Comparison of ENCODE assay signal across 8 cellular contexts in genomic region chr15:57138260-57138895, GRCh38.
DNase-seq lines count a peak whose midpoint lies in the region; ATAC-seq and TF ChIP-seq lines count a peak whose summit lies in the region.

No MANE protein-coding gene starts in this region.

- peak; percentile 26 for ATAC-seq in activated CD4-positive, alpha-beta T cell treated with anti-CD3 and anti-CD28 coated beads for 36 hours
- no peak for ATAC-seq in GM18511 (IDR thresholded peaks at IDR 0.05; ENCODE audit: unreplicated experiment)

- H3K36me3 Mint-ChIP-seq in activated CD4-positive, alpha-beta T cell treated with anti-CD3 and anti-CD28 coated beads for 36 hours (ENCODE audit: low read depth), result peaks cover 2% of the 10 kb centered on the region
- H3K36me3 Mint-ChIP-seq in immature natural killer cell, result no peaks in the 10 kb centered on the region
- H3K36me3 Mint-ChIP-seq in T-helper 2 cell treated with Interferon-gamma antibody and Interleukin-4, amounts not matched to agents 5 μg/mL and 100 μg/mL, for 36 hours (ENCODE audit: low read depth), result peaks cover 2% of the 10 kb centered on the region

- no peak overlapping the region for H3K27ac ChIP-seq in mammary epithelial cell (ENCODE audit: insufficient read depth, low read depth, low read length)

- BruUV-seq in mammary epithelial cell (replicated peaks; lab: Mats Ljungman, UMichigan), result no TSS peak

- no peaks in the 10 kb centered on the region for H3K36me3 ChIP-seq in mammary epithelial cell (ENCODE audit: insufficient read depth, low read length)

- intact Hi-C loops in activated CD4-positive, alpha-beta T cell treated with anti-CD3 and anti-CD28 coated beads for 36 hours (cut with DNase I, micrococcal nuclease), result no loop called here
- intact Hi-C loops in mammary epithelial cell (cut with micrococcal nuclease), result loop anchor here (1.0 to 5.0 kb wide), 4 partner anchors 122 to 646 kb away; partner anchors contain the start of gene TCF12

- no peaks in the 10 kb centered on the region for H4K20me1 ChIP-seq in mammary epithelial cell (ENCODE audit: insufficient read depth, low read length)

- in situ Hi-C loops in mammary epithelial cell (cut with MboI; ENCODE audit: low sequenced_read_pairs in 2 of 2), result loop anchor here in 1 of 2 donors (5.0 to 25.0 kb wide), 4 partner anchors 221 to 644 kb away; partner anchors contain the start of gene TCF12

- H3K4me3 Mint-ChIP-seq in activated CD4-positive, alpha-beta T cell treated with anti-CD3 and anti-CD28 coated beads for 36 hours, result no peak overlapping the region
- no peak overlapping the region for H3K4me3 Mint-ChIP-seq in immature natural killer cell
- no peak overlapping the region for H3K4me3 Mint-ChIP-seq in T-helper 2 cell treated with Interferon-gamma antibody and Interleukin-4, amounts not matched to agents 5 μg/mL and 100 μg/mL, for 36 hours

- no peak for DNase-seq in activated CD4-positive, alpha-beta T cell treated with anti-CD3 and anti-CD28 coated beads for 36 hours
- DNase-seq in activated CD4-positive, alpha-beta T cell treated with anti-CD3 and anti-CD28 coated beads, Interleukin-2, amount 50 U/mL, for 1 hour, result no peak
- DNase-seq in NCI-H446 treated with DMSO at 0.1 percent for 48 hours (lab: John Stamatoyannopoulos, UW) (peak; percentile 26), mammary epithelial cell (peak; percentile 41), left kidney (ENCODE audit: low read depth, low spot score) (peak; percentile 82), immature natural killer cell (no peak)
- no peak for DNase-seq in T-helper 2 cell treated with Interferon-gamma antibody and Interleukin-4, amounts not matched to agents 5 μg/mL and 100 μg/mL, for 36 hours (ENCODE audit: low spot score)

- TF ChIP-seq CTCF in mammary epithelial cell (conservative IDR thresholded peaks at IDR 0.05 in 1 of 2, IDR thresholded peaks at IDR 0.05 in 1 of 2; ENCODE audit: extremely low read depth in 1 of 2, insufficient read depth in 1 of 2, low read depth in 1 of 2, low read length in 2 of 2), result peak; percentile 90 to 93

- H3K9me3 Mint-ChIP-seq in activated CD4-positive, alpha-beta T cell treated with anti-CD3 and anti-CD28 coated beads for 36 hours (ENCODE audit: low read depth), result no peaks in the 10 kb centered on the region
- no peaks in the 10 kb centered on the region for H3K9me3 Mint-ChIP-seq in immature natural killer cell
- no peaks in the 10 kb centered on the region for H3K9me3 Mint-ChIP-seq in T-helper 2 cell treated with Interferon-gamma antibody and Interleukin-4, amounts not matched to agents 5 μg/mL and 100 μg/mL, for 36 hours

- H3K4me1 ChIP-seq in mammary epithelial cell (ENCODE audit: insufficient read depth, low read length), result no peaks in the 10 kb centered on the region

- CTCF ChIA-PET in activated CD4-positive, alpha-beta T cell treated with anti-CD3 and anti-CD28 coated beads for 36 hours (lab: Charles Lee), result interaction anchor here (0.6 to 1.7 kb wide), 10 partner anchors 9 to 643 kb away, joined by 3 to 9 read pairs (median 4); no protein-coding TSS in a partner anchor
- CTCF ChIA-PET in mammary epithelial cell (lab: Charles Lee; ENCODE audit: low non-redundant PET), result interaction anchor here (0.6 kb wide), 2 partner anchors 113 to 316 kb away, joined by 3 to 4 read pairs; no protein-coding TSS in a partner anchor

- no peaks in the 10 kb centered on the region for H3K27me3 ChIP-seq in mammary epithelial cell (ENCODE audit: insufficient read depth, low read length)

- H3K4me2 ChIP-seq in mammary epithelial cell (ENCODE audit: insufficient read depth, low read depth, low read length), result no peak overlapping the region

- dilution Hi-C loops in mammary epithelial cell (cut with HindIII; ENCODE audit: low sequenced_read_pairs), result no loop called here

- H3K27ac Mint-ChIP-seq in activated CD4-positive, alpha-beta T cell treated with anti-CD3 and anti-CD28 coated beads for 36 hours, result no peak overlapping the region
- no peak overlapping the region for H3K27ac Mint-ChIP-seq in immature natural killer cell
- no peak overlapping the region for H3K27ac Mint-ChIP-seq in T-helper 2 cell treated with Interferon-gamma antibody and Interleukin-4, amounts not matched to agents 5 μg/mL and 100 μg/mL, for 36 hours

- no peaks in the 10 kb centered on the region for H3K27me3 Mint-ChIP-seq in activated CD4-positive, alpha-beta T cell treated with anti-CD3 and anti-CD28 coated beads for 36 hours
- H3K27me3 Mint-ChIP-seq in immature natural killer cell (ENCODE audit: low read depth in 3 of 3), result peaks cover 0 to 1% (median 0%) of the 10 kb centered on the region in 3 donors
- no peaks in the 10 kb centered on the region for H3K27me3 Mint-ChIP-seq in T-helper 2 cell treated with Interferon-gamma antibody and Interleukin-4, amounts not matched to agents 5 μg/mL and 100 μg/mL, for 36 hours (ENCODE audit: low read depth)

- WGBS in mammary epithelial cell (ENCODE audit: low coverage, missing lambda C conversion rate), result 72% methylated on average over 4 of the region's 4 CpGs

- POLR2A ChIA-PET in activated CD4-positive, alpha-beta T cell treated with anti-CD3 and anti-CD28 coated beads for 36 hours (lab: Charles Lee), result no interaction called here

- H2AFZ ChIP-seq in mammary epithelial cell (ENCODE audit: low read depth, low read length), result no peak overlapping the region

- no peak overlapping the region for H3K4me3 ChIP-seq in mammary epithelial cell (replicated peaks in 1 of 3; ENCODE audit: insufficient read depth in 1 of 3, low read depth in 2 of 3, low read length in 3 of 3)

- peaks cover 18% of the 10 kb centered on the region for H3K79me2 ChIP-seq in mammary epithelial cell (ENCODE audit: insufficient read depth, low read length)

- H3K9ac ChIP-seq in mammary epithelial cell (ENCODE audit: insufficient read depth, low read length), result no peak overlapping the region

- peaks cover 18% of the 10 kb centered on the region for H3K4me1 Mint-ChIP-seq in activated CD4-positive, alpha-beta T cell treated with anti-CD3 and anti-CD28 coated beads for 36 hours
- H3K4me1 Mint-ChIP-seq in immature natural killer cell, result peaks cover 17 to 32% of the 10 kb centered on the region in 2 donors
- H3K4me1 Mint-ChIP-seq in T-helper 2 cell treated with Interferon-gamma antibody and Interleukin-4, amounts not matched to agents 5 μg/mL and 100 μg/mL, for 36 hours (ENCODE audit: low read depth), result peaks cover 21% of the 10 kb centered on the region

- H3K9me3 ChIP-seq in mammary epithelial cell (replicated peaks; ENCODE audit: insufficient read depth, low read length), result no peaks in the 10 kb centered on the region

Comparison
In these comparisons a context has a peak if more than half of its experiments do, and no peak if none do; other contexts are left out.
1. DNase-seq: peak in NCI-H446 treated with DMSO at 0.1 percent for 48 hours (single experiment), mammary epithelial cell (single experiment) and left kidney (single experiment); none in activated CD4-positive, alpha-beta T cell treated with anti-CD3 and anti-CD28 coated beads for 36 hours (single experiment), activated CD4-positive, alpha-beta T cell treated with anti-CD3 and anti-CD28 coated beads, Interleukin-2, amount 50 U/mL, for 1 hour (single experiment), immature natural killer cell (0 of 3) and T-helper 2 cell treated with Interferon-gamma antibody and Interleukin-4, amounts not matched to agents 5 μg/mL and 100 μg/mL, for 36 hours (single experiment).